In the genomic region with DNA sequence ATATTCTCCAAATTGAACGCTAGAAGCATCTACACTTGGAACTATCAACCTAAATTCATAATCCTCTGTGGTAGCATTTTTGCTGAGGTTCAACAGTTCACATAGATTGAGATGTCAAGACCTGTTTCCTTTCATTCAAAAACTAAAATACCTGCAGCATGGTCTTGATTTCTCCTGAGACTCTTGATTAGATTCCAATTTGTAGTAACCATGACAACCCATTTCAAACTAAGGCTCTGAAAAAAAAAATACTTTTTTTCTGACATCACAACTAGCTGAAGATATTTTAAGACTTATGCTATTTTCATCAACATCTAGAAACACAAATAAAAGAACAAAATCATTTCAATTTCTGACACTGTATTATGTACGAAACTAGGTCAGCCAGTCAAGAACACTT, we compare ENCODE assay signal across 1 cellular context.
TF ChIP-seq lines count a peak whose summit lies in the region.

No MANE protein-coding gene starts in this region.

TF ChIP-seq in HepG2, 621 proteins besides CTCF, POLR2A, EP300 and RAD21:
- TF ChIP-seq RFX1 (IDR thresholded peaks at IDR 0.05) (peak; percentile 58; the same call in 1 of the 2 replicates), ELF3 (CRISPR knock-in tag; IDR thresholded peaks at IDR 0.05) (no peak), ZBTB1 (CRISPR knock-in tag; IDR thresholded peaks at IDR 0.05; ENCODE audit: borderline replicate concordance) (no peak), ZNF18 (CRISPR knock-in tag; IDR thresholded peaks at IDR 0.05; ENCODE audit: insufficient replicate concordance) (no peak), FOXK2 (IDR thresholded peaks at IDR 0.05) (no peak), JDP2 (CRISPR knock-in tag; IDR thresholded peaks at IDR 0.05; ENCODE audit: borderline replicate concordance) (no peak), ZNF280B (CRISPR knock-in tag; IDR thresholded peaks at IDR 0.05; ENCODE audit: borderline replicate concordance) (no peak), ZNF503 (CRISPR knock-in tag; IDR thresholded peaks at IDR 0.05) (no peak), SETDB1 (CRISPR knock-in tag; IDR thresholded peaks at IDR 0.05; ENCODE audit: borderline replicate concordance) (no peak), HNF4G (IDR thresholded peaks at IDR 0.05; ENCODE audit: borderline replicate concordance, low read depth, low read length) (no peak), HNF4G (CRISPR knock-in tag; IDR thresholded peaks at IDR 0.05; ENCODE audit: borderline replicate concordance, low read depth) (no peak), HDAC1 (CRISPR knock-in tag; IDR thresholded peaks at IDR 0.05) (0 out of 2 replicates have a peak, but pooled peaks have one; percentile 7), KLF16 (CRISPR knock-in tag; IDR thresholded peaks at IDR 0.05) (no peak), IKZF4 (CRISPR knock-in tag; IDR thresholded peaks at IDR 0.05; ENCODE audit: borderline replicate concordance, low read depth, not compliant biosample characterization) (no peak), ZNF777 (CRISPR knock-in tag; IDR thresholded peaks at IDR 0.05) (no peak), RFX3 (CRISPR knock-in tag; IDR thresholded peaks at IDR 0.05) (no peak), ZBTB42 (CRISPR knock-in tag; IDR thresholded peaks at IDR 0.05) (no peak), ZNF274 (CRISPR knock-in tag; IDR thresholded peaks at IDR 0.05) (no peak)
TF ChIP-seq in HepG2: peak in this region for 2.
